ENCODE assay signal across 11 cellular contexts in genomic region chr1:159054427-159054826, GRCh38. TPM values are rescaled to one million over a fixed set of nuclear protein-coding genes. Genes with fewer than 3 reads are reported as not detected.
DNase-seq lines count a peak whose midpoint lies in the region; ATAC-seq and TF ChIP-seq lines count a peak whose summit lies in the region.
"Had no signal": no experiment of that assay in that cellular context is flagged by ENCODE, and none has a peak within 500 bp of the region (broad histone marks: within the 10 kb centered on the region; RNA-seq: fewer than 3 reads in every experiment).

No MANE protein-coding gene starts in this region.

- intact Hi-C loops in activated naive CD4-positive, alpha-beta T cell treated with anti-CD3 and anti-CD28 coated beads for 36 hours (cut with micrococcal nuclease): no loop called here
- intact Hi-C loops in activated CD4-positive, alpha-beta memory T cell treated with anti-CD3 and anti-CD28 coated beads for 36 hours (cut with micrococcal nuclease): loop anchor here (1.0 kb wide), 1 partner anchor 18 kb away; no protein-coding TSS in a partner anchor
- intact Hi-C loops in sciatic nerve (cut with DNase I): no loop called here

- peaks cover 36% of the 10 kb centered on the region for H3K4me1 Mint-ChIP-seq in activated naive CD4-positive, alpha-beta T cell treated with anti-CD3 and anti-CD28 coated beads for 36 hours (ENCODE audit: low read depth)
- H3K4me1 Mint-ChIP-seq in activated CD4-positive, alpha-beta memory T cell treated with anti-CD3 and anti-CD28 coated beads for 36 hours (ENCODE audit: low read depth): peaks cover 67% of the 10 kb centered on the region
- H3K4me1 Mint-ChIP-seq in stimulated activated effector memory CD8-positive, alpha-beta T cell treated with anti-CD3 and anti-CD28 coated beads, Interleukin-12 subunit alpha, Interleukin-12 subunit beta, amount 100 ng/mL, for 72 hours: peaks cover 45% of the 10 kb centered on the region

- TF ChIP-seq CTCF in fibroblast of the aortic adventitia (IDR thresholded peaks at IDR 0.05; ENCODE audit: insufficient read depth, low read length): no peak

- CTCF ChIA-PET in activated naive CD4-positive, alpha-beta T cell treated with anti-CD3 and anti-CD28 coated beads for 36 hours (lab: Charles Lee): no interaction called here
- CTCF ChIA-PET in activated CD4-positive, alpha-beta memory T cell treated with anti-CD3 and anti-CD28 coated beads for 36 hours (lab: Charles Lee): interaction anchor here (1.4 kb wide), 1 partner anchor 16 kb away, joined by 6 read pairs; no protein-coding TSS in a partner anchor

- peaks cover 70% of the 10 kb centered on the region for H3K36me3 Mint-ChIP-seq in activated naive CD4-positive, alpha-beta T cell treated with anti-CD3 and anti-CD28 coated beads for 36 hours (ENCODE audit: low read depth)
- H3K36me3 Mint-ChIP-seq in activated CD4-positive, alpha-beta memory T cell treated with anti-CD3 and anti-CD28 coated beads for 36 hours: peaks cover 83% of the 10 kb centered on the region
- peaks cover 100% of the 10 kb centered on the region for H3K36me3 Mint-ChIP-seq in stimulated activated effector memory CD8-positive, alpha-beta T cell treated with anti-CD3 and anti-CD28 coated beads, Interleukin-12 subunit alpha, Interleukin-12 subunit beta, amount 100 ng/mL, for 72 hours

- H3K27me3 Mint-ChIP-seq in activated naive CD4-positive, alpha-beta T cell treated with anti-CD3 and anti-CD28 coated beads for 36 hours (ENCODE audit: low read depth): no peaks in the 10 kb centered on the region
- H3K27me3 Mint-ChIP-seq in activated CD4-positive, alpha-beta memory T cell treated with anti-CD3 and anti-CD28 coated beads for 36 hours: no peaks in the 10 kb centered on the region

- ATAC-seq in stimulated activated effector memory CD8-positive, alpha-beta T cell treated with anti-CD3 and anti-CD28 coated beads, Interleukin-12 subunit alpha, Interleukin-12 subunit beta, amount 100 ng/mL, for 72 hours: peak; percentile 23
- ATAC-seq in sciatic nerve: no peak
- ATAC-seq: Right ventricle myocardium inferior had no signal

- H3K4me3 ChIP-seq in fibroblast of the aortic adventitia (ENCODE audit: low read depth, low read length): no peak overlapping the region

- POLR2A ChIA-PET in activated CD4-positive, alpha-beta memory T cell treated with anti-CD3 and anti-CD28 coated beads for 36 hours (lab: Charles Lee): interaction anchor here (1.1 to 2.6 kb wide), 3 partner anchors 14 to 37 kb away, joined by 3 to 9 read pairs (median 7); partner anchors contain the start of gene AIM2

- H3K9me3 Mint-ChIP-seq in activated naive CD4-positive, alpha-beta T cell treated with anti-CD3 and anti-CD28 coated beads for 36 hours: no peaks in the 10 kb centered on the region
- no peaks in the 10 kb centered on the region for H3K9me3 Mint-ChIP-seq in activated CD4-positive, alpha-beta memory T cell treated with anti-CD3 and anti-CD28 coated beads for 36 hours
- H3K9me3 Mint-ChIP-seq in stimulated activated effector memory CD8-positive, alpha-beta T cell treated with anti-CD3 and anti-CD28 coated beads, Interleukin-12 subunit alpha, Interleukin-12 subunit beta, amount 100 ng/mL, for 72 hours: no peaks in the 10 kb centered on the region
- H3K9me3 Mint-ChIP-seq: type B pancreatic cell had no signal

- H3K4me3 Mint-ChIP-seq in activated naive CD4-positive, alpha-beta T cell treated with anti-CD3 and anti-CD28 coated beads for 36 hours: no peak overlapping the region
- no peak overlapping the region for H3K4me3 Mint-ChIP-seq in activated CD4-positive, alpha-beta memory T cell treated with anti-CD3 and anti-CD28 coated beads for 36 hours
- no peak overlapping the region for H3K4me3 Mint-ChIP-seq in stimulated activated effector memory CD8-positive, alpha-beta T cell treated with anti-CD3 and anti-CD28 coated beads, Interleukin-12 subunit alpha, Interleukin-12 subunit beta, amount 100 ng/mL, for 72 hours
- H3K4me3 Mint-ChIP-seq: type B pancreatic cell had no signal

- peak overlapping the region; percentile 5 for H3K27ac Mint-ChIP-seq in activated naive CD4-positive, alpha-beta T cell treated with anti-CD3 and anti-CD28 coated beads for 36 hours
- H3K27ac Mint-ChIP-seq in activated CD4-positive, alpha-beta memory T cell treated with anti-CD3 and anti-CD28 coated beads for 36 hours: peak overlapping the region; percentile 76
- H3K27ac Mint-ChIP-seq in stimulated activated effector memory CD8-positive, alpha-beta T cell treated with anti-CD3 and anti-CD28 coated beads, Interleukin-12 subunit alpha, Interleukin-12 subunit beta, amount 100 ng/mL, for 72 hours: peak overlapping the region; percentile 16
- H3K27ac Mint-ChIP-seq: type B pancreatic cell had no signal

- no peak for DNase-seq in activated naive CD4-positive, alpha-beta T cell treated with anti-CD3 and anti-CD28 coated beads for 36 hours
- no peak for DNase-seq in activated naive CD4-positive, alpha-beta T cell treated with Interleukin-2 at 50 U/mL for 16 hours
- no peak for DNase-seq in activated CD4-positive, alpha-beta memory T cell treated with anti-CD3 and anti-CD28 coated beads for 36 hours
- peak; percentile 21 for DNase-seq in fibroblast of the aortic adventitia (ENCODE audit: low read depth)
- DNase-seq in stimulated activated effector memory CD8-positive, alpha-beta T cell treated with anti-CD3 and anti-CD28 coated beads, Interleukin-12 subunit alpha, Interleukin-12 subunit beta, amount 100 ng/mL, for 72 hours (ENCODE audit: low spot score in 2 of 2): no peak
- DNase-seq in sciatic nerve (ENCODE audit: low spot score): no peak
- no peak for DNase-seq in UCSD-AML1 (lab: John Stamatoyannopoulos, UW; ENCODE audit: unreplicated experiment)
- no peak for DNase-seq in NCI-H1092 treated with DMSO at 0.1 percent for 48 hours (lab: John Stamatoyannopoulos, UW)
- DNase-seq: NCI-H510A had no signal

RNA-seq across cellular contexts. Expression of gene AIM2, which starts 22.1 kb away (rescaled TPM):
- 10 to 100 TPM; 12.2 to 13.7 TPM for total RNA-seq in activated naive CD4-positive, alpha-beta T cell treated with anti-CD3 and anti-CD28 coated beads for 36 hours
- 100 to 1,000 TPM; 216 to 224 TPM for total RNA-seq in activated CD4-positive, alpha-beta memory T cell treated with anti-CD3 and anti-CD28 coated beads for 36 hours
- total RNA-seq in fibroblast of the aortic adventitia (ENCODE audit: low replicate concordance): not detected in 2 replicates
- total RNA-seq in sciatic nerve: 1.5 TPM

RNA-seq across cellular contexts. Expression of gene IFI16, which starts 44.7 kb away (rescaled TPM):
- total RNA-seq in activated naive CD4-positive, alpha-beta T cell treated with anti-CD3 and anti-CD28 coated beads for 36 hours: 100 to 1,000 TPM; 287 to 288 TPM
- 100 to 1,000 TPM; 215 to 220 TPM for total RNA-seq in activated CD4-positive, alpha-beta memory T cell treated with anti-CD3 and anti-CD28 coated beads for 36 hours
- total RNA-seq in fibroblast of the aortic adventitia (ENCODE audit: low replicate concordance) (202 and 358 TPM in 2 replicates), sciatic nerve (160 TPM)

Comparison
In these comparisons a context has a peak if more than half of its experiments do, and no peak if none do; other contexts are left out.
1. H3K27ac Mint-ChIP-seq: peak in every context shown above with its lines; median percentile 76 in activated CD4-positive, alpha-beta memory T cell treated with anti-CD3 and anti-CD28 coated beads for 36 hours; 16 in stimulated activated effector memory CD8-positive, alpha-beta T cell treated with anti-CD3 and anti-CD28 coated beads, Interleukin-12 subunit alpha, Interleukin-12 subunit beta, amount 100 ng/mL, for 72 hours; 5 in activated naive CD4-positive, alpha-beta T cell treated with anti-CD3 and anti-CD28 coated beads for 36 hours.
2. RNA of gene AIM2, which starts 22.1 kb away (total RNA-seq): 216 to 224 TPM in activated CD4-positive, alpha-beta memory T cell treated with anti-CD3 and anti-CD28 coated beads for 36 hours; 12.2 to 13.7 TPM in activated naive CD4-positive, alpha-beta T cell treated with anti-CD3 and anti-CD28 coated beads for 36 hours, 1.5 TPM in sciatic nerve (single experiment) and not detected in fibroblast of the aortic adventitia; every median in the first group is over 10 times any median in the second.